Comparison of ENCODE assay signal across 8 cellular contexts in genomic region chr19:7550987-7551761, GRCh38. TPM values are rescaled to one million over a fixed set of nuclear protein-coding genes. Genes with fewer than 3 reads are reported as not detected.
DNase-seq lines count a peak whose midpoint lies in the region; ATAC-seq lines count a peak whose summit lies in the region.

No MANE protein-coding gene starts in this region.

- H3K4me3 Mint-ChIP-seq in T-cell, result peak overlapping the region in 1 of 3 donors; percentile 39

- no peaks in the 10 kb centered on the region for H3K9me3 Mint-ChIP-seq in T-cell

- ATAC-seq in T-cell (replicated peaks in 1 of 4), result peak; percentile 69 to 95 (median 78)
- ATAC-seq in esophagus mucosa, result peak; percentile 17
- no peak for ATAC-seq in HG03135 (IDR thresholded peaks at IDR 0.05; ENCODE audit: unreplicated experiment)

- H3K36me3 Mint-ChIP-seq in T-cell, result peaks cover 24% of the 10 kb centered on the region

- CTCF ChIA-PET in T-cell (lab: Charles Lee), result no interaction called here

- no peak overlapping the region for H3K27ac Mint-ChIP-seq in T-cell

- POLR2A ChIA-PET in T-cell (lab: Charles Lee), result no interaction called here

- H3K27me3 Mint-ChIP-seq in T-cell, result no peaks in the 10 kb centered on the region

- peak; percentile 69 for DNase-seq in activated effector memory CD4-positive, alpha-beta T cell treated with anti-CD3 and anti-CD28 coated beads, Interleukin-2, amount 50 U/mL, for 16 hours
- DNase-seq in activated effector memory CD4-positive, alpha-beta T cell treated with Interleukin-2 at 50 U/mL for 16 hours, result no peak
- DNase-seq in T-cell (peak in 21 of 34 experiments; percentile 7 to 69 (median 33)), midbrain (lab: John Stamatoyannopoulos, UW) (peak; percentile 65), ureter (ENCODE audit: low spot score) (peak; percentile 52), NCI-H774 (lab: John Stamatoyannopoulos, UW) (no peak)

- peaks cover 0 to 6% (median 3%) of the 10 kb centered on the region in 3 donors for H3K4me1 Mint-ChIP-seq in T-cell

RNA-seq across cellular contexts. Expression of gene PNPLA6, which starts 15.7 kb away (rescaled TPM):
- 100 to 1,000 TPM in 3 of 5 donors, 10 to 100 TPM in 2; 88.4 to 158 (median 125) TPM for total RNA-seq in T-cell
- 48.1 TPM for total RNA-seq in esophagus mucosa
- 79.5 TPM for total RNA-seq in ureter

RNA-seq across cellular contexts. Expression of gene MCOLN1, which starts 28.8 kb away (rescaled TPM):
- 10 to 100 TPM; 13.0 to 16.7 (median 15.3) TPM for total RNA-seq in T-cell
- 9.2 TPM for total RNA-seq in esophagus mucosa
- total RNA-seq in ureter, result 20.0 TPM

RNA-seq across cellular contexts. Expression of gene ZNF358, which starts 35.3 kb away (rescaled TPM):
- 10 to 100 TPM in 1 of 5 donors, 1 to 10 TPM in 4; 4.3 to 10.3 (median 8.5) TPM for total RNA-seq in T-cell
- total RNA-seq in esophagus mucosa, result 11.2 TPM
- total RNA-seq in ureter, result 34.3 TPM

RNA-seq across cellular contexts. Expression of gene CAMSAP3, which starts 44.5 kb away (rescaled TPM):
- 1 to 10 TPM in 2 of 5 donors, under 1 TPM in 3; 0.47 to 1.3 (median 0.51) TPM for total RNA-seq in T-cell
- total RNA-seq in esophagus mucosa, result 21.2 TPM
- total RNA-seq in ureter, result 29.3 TPM

Comparison
In these comparisons a context has a peak if more than half of its experiments do, and no peak if none do; other contexts are left out.
1. DNase-seq: peak in activated effector memory CD4-positive, alpha-beta T cell treated with anti-CD3 and anti-CD28 coated beads, Interleukin-2, amount 50 U/mL, for 16 hours (single experiment), T-cell (21 of 34), midbrain (single experiment) and ureter (single experiment); none in activated effector memory CD4-positive, alpha-beta T cell treated with Interleukin-2 at 50 U/mL for 16 hours (single experiment) and NCI-H774 (single experiment).